8 cellular contexts compared by ENCODE assay signal in the genomic region with DNA sequence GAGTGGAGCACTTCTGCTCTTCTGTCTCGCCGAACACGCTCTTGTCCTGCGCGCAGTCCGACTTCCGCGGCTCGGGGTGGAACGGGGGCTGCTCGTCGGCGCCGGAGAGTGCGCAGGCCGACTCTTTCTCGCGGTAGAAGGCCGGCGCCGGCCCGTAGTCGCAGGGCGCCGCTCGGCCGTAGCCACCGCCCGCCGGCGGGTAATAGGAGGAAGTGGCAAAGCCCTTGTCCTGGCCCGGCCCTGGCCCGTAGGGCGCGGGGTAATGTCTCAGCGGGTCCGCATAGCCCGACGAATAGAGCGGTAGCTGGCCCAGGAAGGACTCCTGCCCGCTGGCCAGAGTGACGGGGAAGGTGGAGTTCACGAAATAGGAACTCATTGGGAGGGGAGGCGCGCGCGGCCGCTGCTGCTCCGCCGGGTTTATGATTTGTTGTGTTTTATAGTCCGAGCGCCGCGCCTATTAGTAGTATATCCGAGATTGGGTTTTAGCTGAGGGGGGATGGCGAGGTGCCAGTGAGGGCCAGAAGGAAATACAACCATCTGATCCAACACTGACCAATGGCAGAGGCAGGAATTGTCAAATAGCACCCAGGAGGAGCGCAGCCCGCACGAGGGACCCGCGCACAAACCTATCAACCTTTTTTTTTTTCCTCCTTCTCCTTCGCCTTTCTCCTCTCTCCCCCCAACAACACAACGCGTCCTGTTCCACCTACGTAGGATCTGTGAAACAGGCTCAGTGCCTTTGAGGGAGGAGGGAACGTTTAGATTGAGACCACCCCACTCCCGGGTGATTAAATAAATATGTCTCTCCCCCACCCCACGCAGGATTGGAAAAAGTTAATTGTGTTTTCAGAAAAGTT. TPM values are rescaled to one million over a fixed set of nuclear protein-coding genes. Genes with fewer than 3 reads are reported as not detected.
DNase-seq lines count a peak whose midpoint lies in the region; ATAC-seq lines count a peak whose summit lies in the region.

No MANE protein-coding gene starts in this region.

- intact Hi-C loops in right cardiac atrium (cut with DNase I) = loop anchor here in 2 of 4 donors (10.0 kb wide), 2 partner anchors 243 to 263 kb away; no protein-coding TSS in a partner anchor

- H3K9me3 ChIP-seq in HUES6 (ENCODE audit: control insufficient read depth, insufficient read depth, low read depth, low read length) = no peaks in the 10 kb centered on the region
- H3K9me3 ChIP-seq in right cardiac atrium (ENCODE audit: control insufficient read depth, low read length) = no peaks in the 10 kb centered on the region

- H3K4me1 ChIP-seq in HUES6 (ENCODE audit: control insufficient read depth, insufficient read depth, low read length) (peaks cover 50% of the 10 kb centered on the region), right cardiac atrium (ENCODE audit: control insufficient read depth, insufficient read depth, low read length) (peaks cover 4% of the 10 kb centered on the region)

- peak overlapping the region; percentile 76 to 85 for H3K4me3 Mint-ChIP-seq in activated T-cell treated with anti-CD3 and anti-CD28 coated beads, Interleukin-2, amount 50 U/mL, for 72 hours

- peak overlapping the region; percentile 57 for H3K4me3 ChIP-seq in HUES6 (ENCODE audit: low read depth, low read length)
- H3K4me3 ChIP-seq in right cardiac atrium (ENCODE audit: low read length) = peak overlapping the region; percentile 22
- H3K4me3 ChIP-seq in skin epidermis = peak overlapping the region; percentile 25 to 47 (median 33)

- H3K27me3 ChIP-seq in HUES6 (ENCODE audit: control insufficient read depth, insufficient read depth, low read length) (peaks cover 100% of the 10 kb centered on the region), right cardiac atrium (ENCODE audit: control insufficient read depth, insufficient read depth) (no peaks in the 10 kb centered on the region)

- peak; percentile 50 to 55 for ATAC-seq in activated T-cell treated with anti-CD3 and anti-CD28 coated beads, Interleukin-2, amount 50 U/mL, for 72 hours (replicated peaks in 1 of 2)
- peak; percentile 42 to 47 for ATAC-seq in right cardiac atrium
- ATAC-seq in GM18498 (IDR thresholded peaks at IDR 0.05; ENCODE audit: unreplicated experiment) = no peak
- no peak for ATAC-seq in HG03342 (IDR thresholded peaks at IDR 0.05; ENCODE audit: unreplicated experiment)

- H3K4me1 Mint-ChIP-seq in activated T-cell treated with anti-CD3 and anti-CD28 coated beads, Interleukin-2, amount 50 U/mL, for 72 hours (ENCODE audit: low read depth) = peaks cover 48% of the 10 kb centered on the region

- no peak overlapping the region for H3K27ac Mint-ChIP-seq in activated T-cell treated with anti-CD3 and anti-CD28 coated beads, Interleukin-2, amount 50 U/mL, for 72 hours

- H3K27me3 Mint-ChIP-seq in activated T-cell treated with anti-CD3 and anti-CD28 coated beads, Interleukin-2, amount 50 U/mL, for 72 hours (ENCODE audit: low read depth) = peaks cover 98% of the 10 kb centered on the region

- H3K27ac ChIP-seq in HUES6 (ENCODE audit: low read depth, low read length) (peak overlapping the region; percentile 25; the same call in 1 of the 2 replicates), right cardiac atrium (ENCODE audit: low read length) (no peak overlapping the region), skin epidermis (peak overlapping the region in 10 of 21 experiments; percentile 11 to 83 (median 64))

- no peaks in the 10 kb centered on the region for H3K36me3 Mint-ChIP-seq in activated T-cell treated with anti-CD3 and anti-CD28 coated beads, Interleukin-2, amount 50 U/mL, for 72 hours (ENCODE audit: insufficient read depth in 2 of 2)

- peak; percentile 54 for DNase-seq in DMS153 (lab: John Stamatoyannopoulos, UW)
- peak; percentile 56 to 58 for DNase-seq in activated T-cell treated with anti-CD3 and anti-CD28 coated beads, Interleukin-2, amount 50 U/mL, for 72 hours
- DNase-seq in right cardiac atrium = peak; percentile 46 to 75 (median 74)
- no peak for DNase-seq in putamen (ENCODE audit: low spot score)

- WGBS in right cardiac atrium = under 1% methylated on average over 68 of the region's 68 CpGs

- H3K9me3 Mint-ChIP-seq in activated T-cell treated with anti-CD3 and anti-CD28 coated beads, Interleukin-2, amount 50 U/mL, for 72 hours = no peaks in the 10 kb centered on the region

- peak overlapping the region; percentile 87 for H3K9ac ChIP-seq in HUES6 (ENCODE audit: low read length)

- H3K36me3 ChIP-seq in HUES6 (ENCODE audit: control insufficient read depth, insufficient read depth, low read length) = no peaks in the 10 kb centered on the region; the same call in 1 of the 2 replicates

RNA-seq across cellular contexts. Expression of gene HOXB5, which starts 4.4 kb away (rescaled TPM):
- not detected for total RNA-seq in activated T-cell treated with anti-CD3 and anti-CD28 coated beads, Interleukin-2, amount 50 U/mL, for 72 hours
- under 1 TPM in 3 of 4 donors, not detected in 1; 0.12 to 0.37 (median 0.14) TPM for total RNA-seq in right cardiac atrium
- 0.14 TPM for polyA plus RNA-seq in right cardiac atrium

RNA-seq across cellular contexts. Expression of gene HOXB6, which starts 6.8 kb away (rescaled TPM):
- under 1 TPM; 0.24 to 0.51 TPM for total RNA-seq in activated T-cell treated with anti-CD3 and anti-CD28 coated beads, Interleukin-2, amount 50 U/mL, for 72 hours
- 1 to 10 TPM in 2 of 4 donors, under 1 TPM in 2; 0.74 to 1.8 (median 1.0) TPM for total RNA-seq in right cardiac atrium
- 1.1 TPM for polyA plus RNA-seq in right cardiac atrium

RNA-seq across cellular contexts. Expression of gene HOXB3, which starts 8.0 kb away (rescaled TPM):
- total RNA-seq in activated T-cell treated with anti-CD3 and anti-CD28 coated beads, Interleukin-2, amount 50 U/mL, for 72 hours = 1 to 10 TPM; 2.9 to 8.1 TPM
- total RNA-seq in right cardiac atrium = 1 to 10 TPM; 1.2 to 2.3 (median 2.2) TPM
- polyA plus RNA-seq in right cardiac atrium = 2.8 TPM

RNA-seq across cellular contexts. Expression of gene HOXB7, which starts 12.8 kb away (rescaled TPM):
- 1 to 10 TPM; 1.3 to 1.6 TPM for total RNA-seq in activated T-cell treated with anti-CD3 and anti-CD28 coated beads, Interleukin-2, amount 50 U/mL, for 72 hours
- total RNA-seq in right cardiac atrium = under 1 TPM; 0.50 to 0.80 (median 0.59) TPM
- 0.48 TPM for polyA plus RNA-seq in right cardiac atrium

RNA-seq across cellular contexts. Expression of gene HOXB8, which starts 17.1 kb away (rescaled TPM):
- total RNA-seq in activated T-cell treated with anti-CD3 and anti-CD28 coated beads, Interleukin-2, amount 50 U/mL, for 72 hours = not detected
- total RNA-seq in right cardiac atrium = not detected
- polyA plus RNA-seq in right cardiac atrium = not detected

Comparison
In these comparisons a context has a peak if more than half of its experiments do, and no peak if none do; other contexts are left out.
1. ATAC-seq: peak in activated T-cell treated with anti-CD3 and anti-CD28 coated beads, Interleukin-2, amount 50 U/mL, for 72 hours (2 of 2) and right cardiac atrium (2 of 2); none in GM18498 (single experiment) and HG03342 (single experiment).
2. Peak in every context shown above with its lines, with median percentiles within 50 percentile points of each other: H3K4me3 ChIP-seq.